In the genomic region with DNA sequence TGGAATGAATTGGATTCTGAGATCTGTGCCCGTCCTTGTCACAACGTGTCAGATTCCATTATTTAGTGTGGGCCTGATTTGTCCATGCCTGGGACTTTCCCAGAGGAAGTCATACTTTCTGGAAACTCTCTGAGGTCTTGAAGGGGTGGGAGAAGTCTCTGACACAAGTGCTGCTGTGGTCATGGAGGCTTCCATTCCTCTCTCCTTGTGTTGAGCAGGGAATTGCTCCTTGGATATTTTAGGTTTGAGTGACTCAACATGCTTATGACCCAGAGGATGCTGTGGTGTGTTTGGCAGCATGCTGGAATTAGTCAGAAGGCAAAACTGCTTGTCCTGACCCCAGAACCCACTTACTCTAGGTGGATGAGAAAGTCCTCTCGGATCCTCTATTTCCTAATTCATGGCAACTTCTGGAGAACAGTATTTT, we compare ENCODE assay signal across 10 cellular contexts.
DNase-seq lines count a peak whose midpoint lies in the region; ATAC-seq and TF ChIP-seq lines count a peak whose summit lies in the region.
"Had no signal": no experiment of that assay in that cellular context is flagged by ENCODE, and none has a peak within 500 bp of the region (broad histone marks: within the 10 kb centered on the region; RNA-seq: fewer than 3 reads in every experiment).

No MANE protein-coding gene starts in this region.

- no peak overlapping the region for H2BK15ac ChIP-seq in neuronal stem cell (ENCODE audit: low read length)

- no peak overlapping the region for H3K23ac ChIP-seq in neuronal stem cell (ENCODE audit: low read depth, low read length, poor library complexity)

- no peak overlapping the region for H3K4me2 ChIP-seq in neuronal stem cell (ENCODE audit: insufficient read depth, low read length, poor library complexity, severe bottlenecking)

- no peak overlapping the region for H3K4me3 ChIP-seq in cardiac fibroblast (replicated peaks in 1 of 2; ENCODE audit: low read depth in 2 of 2, low read length in 2 of 2)
- H3K4me3 ChIP-seq in lower lobe of right lung = no peak overlapping the region
- H3K4me3 ChIP-seq in uterus = no peak overlapping the region
- no peak overlapping the region for H3K4me3 ChIP-seq in neuronal stem cell (ENCODE audit: low read length in 2 of 2)

- no peak overlapping the region for H3K9ac ChIP-seq in neuronal stem cell (ENCODE audit: low read depth, low read length, poor library complexity)

- no peaks in the 10 kb centered on the region for H3K27me3 Mint-ChIP-seq in natural killer cell treated with Interleukin-12 subunit alpha and Interleukin-12 subunit beta and Interleukin-15 and Interleukin-18, amount 100 ng/mL, for 72 hours
- no peaks in the 10 kb centered on the region for H3K27me3 Mint-ChIP-seq in natural killer cell (ENCODE audit: low read depth in 2 of 2)
- peaks cover 1% of the 10 kb centered on the region for H3K27me3 Mint-ChIP-seq in endothelial cell (ENCODE audit: unreplicated experiment)

- peak; percentile 53 to 54 for ATAC-seq in natural killer cell treated with Interleukin-12 subunit alpha and Interleukin-12 subunit beta and Interleukin-15 and Interleukin-18, amount 100 ng/mL, for 72 hours
- ATAC-seq in natural killer cell = no peak
- ATAC-seq in lower lobe of right lung = peak; percentile 23 to 42

- no peaks in the 10 kb centered on the region for H3K36me3 Mint-ChIP-seq in natural killer cell treated with Interleukin-12 subunit alpha and Interleukin-12 subunit beta and Interleukin-15 and Interleukin-18, amount 100 ng/mL, for 72 hours
- H3K36me3 Mint-ChIP-seq in natural killer cell = no peaks in the 10 kb centered on the region
- peaks cover 9% of the 10 kb centered on the region for H3K36me3 Mint-ChIP-seq in endothelial cell (ENCODE audit: low read depth, unreplicated experiment)

- H2BK12ac ChIP-seq in neuronal stem cell (ENCODE audit: low read length) = no peak overlapping the region

- H3K9me3 ChIP-seq in lower lobe of right lung = no peaks in the 10 kb centered on the region
- H3K9me3 ChIP-seq in uterus = no peaks in the 10 kb centered on the region
- H3K9me3 ChIP-seq in neuronal stem cell (replicated peaks in 1 of 2; ENCODE audit: control insufficient read depth in 2 of 2, insufficient read depth in 1 of 2, low read depth in 1 of 2, low read length in 2 of 2) = no peaks in the 10 kb centered on the region

- peaks cover 61 to 65% of the 10 kb centered on the region in 2 donors for H3K4me1 Mint-ChIP-seq in natural killer cell treated with Interleukin-12 subunit alpha and Interleukin-12 subunit beta and Interleukin-15 and Interleukin-18, amount 100 ng/mL, for 72 hours (ENCODE audit: low read depth in 2 of 2)
- H3K4me1 Mint-ChIP-seq in natural killer cell (peaks cover 15 to 49% of the 10 kb centered on the region in 2 donors), endothelial cell (ENCODE audit: unreplicated experiment) (peaks cover 15% of the 10 kb centered on the region)

- H3K36me3 ChIP-seq in lower lobe of right lung = peaks cover 4% of the 10 kb centered on the region
- H3K36me3 ChIP-seq in uterus = no peaks in the 10 kb centered on the region
- H3K36me3 ChIP-seq in neuronal stem cell (replicated peaks in 1 of 2; ENCODE audit: control insufficient read depth in 2 of 2, insufficient read depth in 2 of 2, low read length in 2 of 2) = no peaks in the 10 kb centered on the region

- no peak for TF ChIP-seq CTCF in natural killer cell (IDR thresholded peaks at IDR 0.05)
- no peak for TF ChIP-seq CTCF in cardiac fibroblast (IDR thresholded peaks at IDR 0.05; ENCODE audit: low read depth, low read length)
- no peak for TF ChIP-seq CTCF in lower lobe of right lung (IDR thresholded peaks at IDR 0.05)
- peak in 1 of 4 experiments; percentile 7 for TF ChIP-seq CTCF in uterus (IDR thresholded peaks at IDR 0.05)
- TF ChIP-seq CTCF in endothelial cell (IDR thresholded peaks at IDR 0.05; ENCODE audit: unreplicated experiment) = no peak

- H3K79me1 ChIP-seq in neuronal stem cell (ENCODE audit: low read depth, low read length) = no peaks in the 10 kb centered on the region

- no peak overlapping the region for H4K91ac ChIP-seq in neuronal stem cell (ENCODE audit: low read depth, low read length, poor library complexity)

- H2BK120ac ChIP-seq in neuronal stem cell (ENCODE audit: low read depth, low read length) = no peak overlapping the region

- H3K4me1 ChIP-seq in lower lobe of right lung = peaks cover 49% of the 10 kb centered on the region
- H3K4me1 ChIP-seq in uterus = peaks cover 18 to 26% of the 10 kb centered on the region in 2 donors
- peaks cover 0 to 9% of the 10 kb centered on the region in 2 donors for H3K4me1 ChIP-seq in neuronal stem cell (ENCODE audit: control insufficient read depth in 2 of 2, insufficient read depth in 1 of 2, low read depth in 1 of 2, low read length in 2 of 2)

- intact Hi-C loops in natural killer cell (cut with micrococcal nuclease) (no loop called here), lower lobe of right lung (cut with DNase I) (no loop called here), uterus (cut with DNase I; ENCODE audit: low total_unique reads) (no loop called here)

- no peak overlapping the region for H2AK5ac ChIP-seq in neuronal stem cell (ENCODE audit: low read depth, low read length)

- H3K27ac ChIP-seq in lower lobe of right lung (peak overlapping the region; percentile 28), uterus (peak overlapping the region; percentile 71 to 87), neuronal stem cell (replicated peaks; ENCODE audit: low read length) (no peak overlapping the region)

- H3K18ac ChIP-seq in neuronal stem cell (ENCODE audit: low read length) = no peak overlapping the region

- peak overlapping the region; percentile 66 to 89 for H3K27ac Mint-ChIP-seq in natural killer cell treated with Interleukin-12 subunit alpha and Interleukin-12 subunit beta and Interleukin-15 and Interleukin-18, amount 100 ng/mL, for 72 hours
- no peak overlapping the region for H3K27ac Mint-ChIP-seq in natural killer cell
- no peak overlapping the region for H3K27ac Mint-ChIP-seq in endothelial cell (ENCODE audit: unreplicated experiment)

- DNase-seq in natural killer cell treated with Interleukin-12 subunit alpha and Interleukin-12 subunit beta and Interleukin-15 and Interleukin-18, amount 100 ng/mL, for 72 hours (ENCODE audit: low spot score) = no peak
- no peak for DNase-seq in natural killer cell
- peak; percentile 95 to 99 for DNase-seq in cardiac fibroblast (ENCODE audit: low read depth in 2 of 2)
- no peak for DNase-seq in lower lobe of right lung
- peak; percentile 60 to 86 for DNase-seq in uterus
- DNase-seq in neuronal stem cell (ENCODE audit: low spot score) = no peak
- no peak for DNase-seq in NCI-H1694 treated with DMSO at 0.1 percent for 48 hours (lab: John Stamatoyannopoulos, UW)
- DNase-seq in endothelial cell (ENCODE audit: low spot score) = no peak
- DNase-seq: COR-L47, NCI-H146 had no signal

- no peaks in the 10 kb centered on the region for H3K9me3 Mint-ChIP-seq in natural killer cell treated with Interleukin-12 subunit alpha and Interleukin-12 subunit beta and Interleukin-15 and Interleukin-18, amount 100 ng/mL, for 72 hours
- H3K9me3 Mint-ChIP-seq in natural killer cell = no peaks in the 10 kb centered on the region
- no peaks in the 10 kb centered on the region for H3K9me3 Mint-ChIP-seq in endothelial cell (ENCODE audit: unreplicated experiment)

- H3K4ac ChIP-seq in neuronal stem cell (ENCODE audit: low read length) = no peak overlapping the region

- no peak overlapping the region for H3K14ac ChIP-seq in neuronal stem cell (ENCODE audit: low read length)

- H3K4me3 Mint-ChIP-seq in natural killer cell treated with Interleukin-12 subunit alpha and Interleukin-12 subunit beta and Interleukin-15 and Interleukin-18, amount 100 ng/mL, for 72 hours = peak overlapping the region; percentile 28
- H3K4me3 Mint-ChIP-seq in natural killer cell (no peak overlapping the region), endothelial cell (ENCODE audit: unreplicated experiment) (no peak overlapping the region)

- no CpG with 5 or more reads among the region's 3 CpGs for WGBS in neuronal stem cell (ENCODE audit: extremely low coverage in 2 of 2, insufficient read length in 2 of 2, insufficient replicate concordance in 1 of 2), 2 donors

- H3K27me3 ChIP-seq in lower lobe of right lung (ENCODE audit: low read depth) = no peaks in the 10 kb centered on the region
- H3K27me3 ChIP-seq in uterus = no peaks in the 10 kb centered on the region
- H3K27me3 ChIP-seq in neuronal stem cell (ENCODE audit: control insufficient read depth in 3 of 3, insufficient read depth in 3 of 3, low read depth in 1 of 3, low read length in 3 of 3) = no peaks in the 10 kb centered on the region

- TF ChIP-seq POLR2A in uterus (IDR thresholded peaks at IDR 0.05) = no peak

- no peak overlapping the region for H2AFZ ChIP-seq in neuronal stem cell (ENCODE audit: low read length)

- H2BK5ac ChIP-seq in neuronal stem cell (ENCODE audit: low read length) = no peak overlapping the region

- H4K8ac ChIP-seq in neuronal stem cell (ENCODE audit: low read depth, low read length) = no peak overlapping the region

Comparison
In these comparisons a context has a peak if more than half of its experiments do, and no peak if none do; other contexts are left out.
1. ATAC-seq: peak in natural killer cell treated with Interleukin-12 subunit alpha and Interleukin-12 subunit beta and Interleukin-15 and Interleukin-18, amount 100 ng/mL, for 72 hours (2 of 2) and lower lobe of right lung (2 of 2); none in natural killer cell (0 of 3).
2. H3K27ac Mint-ChIP-seq: peak in natural killer cell treated with Interleukin-12 subunit alpha and Interleukin-12 subunit beta and Interleukin-15 and Interleukin-18, amount 100 ng/mL, for 72 hours (2 of 2); none in natural killer cell (0 of 2) and endothelial cell (single experiment).
3. DNase-seq: peak in cardiac fibroblast (2 of 2) and uterus (2 of 2); none in natural killer cell treated with Interleukin-12 subunit alpha and Interleukin-12 subunit beta and Interleukin-15 and Interleukin-18, amount 100 ng/mL, for 72 hours (single experiment), natural killer cell (single experiment), lower lobe of right lung (single experiment), neuronal stem cell (single experiment), NCI-H1694 treated with DMSO at 0.1 percent for 48 hours (single experiment) and endothelial cell (single experiment).